In genomic region chr7:64504581-64505120, GRCh38 we compare ENCODE assay signal across 25 cellular contexts.
"Had no signal": no experiment of that assay in that cellular context is flagged by ENCODE, and none has a peak within 500 bp of the region (broad histone marks: within the 10 kb centered on the region; RNA-seq: fewer than 3 reads in every experiment).

No MANE protein-coding gene starts in this region.

- H3K4me3 ChIP-seq: ascending aorta, ovary, skin epidermis, testis, uterus had no signal

- H3K36me3 ChIP-seq: neutrophil, ovary, uterus had no signal

- DNase-seq: activated CD4-positive, alpha-beta T cell treated with anti-CD3 and anti-CD28 coated beads for 36 hours; activated CD4-positive, CD25-positive, alpha-beta regulatory T cell; activated effector memory CD4-positive, alpha-beta T cell treated with Interleukin-2 at 50 U/mL for 16 hours; activated naive CD4-positive, alpha-beta T cell treated with anti-CD3 and anti-CD28 coated beads for 36 hours; activated naive CD8-positive, alpha-beta T cell treated with anti-CD3 and anti-CD28 coated beads for 36 hours; brain microvascular endothelial cell; cortex of kidney; effector memory CD8-positive, alpha-beta T cell; erythroblast; head of caudate nucleus; hippocampal formation; left cardiac atrium; left ventricle myocardium superior; nephron progenitor cell; ovary; retina; stimulated activated CD4-positive, alpha-beta T cell treated with anti-CD3 and anti-CD28 coated beads, Interleukin-12 subunit alpha, Interleukin-12 subunit beta, amount 100 ng/mL, for 4 hours; stimulated activated CD4-positive, alpha-beta T cell treated with anti-CD3 and anti-CD28 coated beads, Interleukin-4, amount 100 ng/mL, for 1 hour; stimulated activated naive CD8-positive, alpha-beta T cell treated with anti-CD3 and anti-CD28 coated beads, Interleukin-15, Interleukin-2, amounts not matched to agents 100 U/mL and 50 U/mL, for 24 hours; testis; uterus had no signal

- H3K27ac ChIP-seq: ascending aorta, brain microvascular endothelial cell, neutrophil, ovary, skin epidermis, testis, uterus had no signal

- H3K9me3 ChIP-seq: testis had no signal

- ATAC-seq: activated CD4-positive, alpha-beta T cell treated with anti-CD3 and anti-CD28 coated beads for 36 hours; effector memory CD8-positive, alpha-beta T cell; left cardiac atrium; left ventricle myocardium superior; sciatic nerve; stimulated activated naive CD8-positive, alpha-beta T cell treated with anti-CD3 and anti-CD28 coated beads, Interleukin-15, Interleukin-2, amounts not matched to agents 100 U/mL and 50 U/mL, for 24 hours had no signal

- H3K27me3 ChIP-seq: ascending aorta, brain microvascular endothelial cell, neutrophil, ovary, testis, uterus had no signal
